ENCODE assay signal across 17 cellular contexts in genomic region chr2:143675006-143675405, GRCh38.
"Had no signal": no experiment of that assay in that cellular context is flagged by ENCODE, and none has a peak within 500 bp of the region (broad histone marks: within the 10 kb centered on the region; RNA-seq: fewer than 3 reads in every experiment).

No MANE protein-coding gene starts in this region.

- DNase-seq: effector memory CD4-positive, alpha-beta T cell; heart left ventricle; hippocampal formation; left colon; left ventricle myocardium superior; mesendoderm; naive B cell; psoas muscle; retina; right lobe of liver; stimulated activated CD4-positive, alpha-beta T cell treated with anti-CD3 and anti-CD28 coated beads, Interleukin-4, amount 100 ng/mL, for 1 hour; stimulated activated CD8-positive, alpha-beta memory T cell treated with anti-CD3 and anti-CD28 coated beads, Interleukin-4, amount 100 ng/mL, for 48 hours; stomach; substantia nigra; transverse colon had no signal

- H3K27ac Mint-ChIP-seq: naive B cell; stimulated activated memory B cell treated with anti-CD40 and anti-IgM and Interleukin-4, amounts not matched to agents 10 μg/mL and 1 μg/mL and 100 μg/mL, for 72 hours had no signal

- ATAC-seq: esophagus mucosa; heart left ventricle; left colon; left ventricle myocardium superior; psoas muscle; right lobe of liver; stimulated activated memory B cell treated with anti-CD40 and anti-IgM and Interleukin-4, amounts not matched to agents 10 μg/mL and 1 μg/mL and 100 μg/mL, for 72 hours had no signal

- H3K27me3 Mint-ChIP-seq: naive B cell; stimulated activated memory B cell treated with anti-CD40 and anti-IgM and Interleukin-4, amounts not matched to agents 10 μg/mL and 1 μg/mL and 100 μg/mL, for 72 hours had no signal

- H3K9me3 Mint-ChIP-seq: naive B cell; stimulated activated memory B cell treated with anti-CD40 and anti-IgM and Interleukin-4, amounts not matched to agents 10 μg/mL and 1 μg/mL and 100 μg/mL, for 72 hours had no signal

- H3K4me3 Mint-ChIP-seq: naive B cell; stimulated activated memory B cell treated with anti-CD40 and anti-IgM and Interleukin-4, amounts not matched to agents 10 μg/mL and 1 μg/mL and 100 μg/mL, for 72 hours had no signal
